In genomic region chr22:25764270-25765015, GRCh38 we compare ENCODE assay signal across 1 cellular context.
TF ChIP-seq lines count a peak whose summit lies in the region.

No MANE protein-coding gene starts in this region.

TF ChIP-seq in K562, 482 proteins besides CTCF, POLR2A, EP300 and RAD21 (continued from another document):
- TF ChIP-seq, protein P1, sequence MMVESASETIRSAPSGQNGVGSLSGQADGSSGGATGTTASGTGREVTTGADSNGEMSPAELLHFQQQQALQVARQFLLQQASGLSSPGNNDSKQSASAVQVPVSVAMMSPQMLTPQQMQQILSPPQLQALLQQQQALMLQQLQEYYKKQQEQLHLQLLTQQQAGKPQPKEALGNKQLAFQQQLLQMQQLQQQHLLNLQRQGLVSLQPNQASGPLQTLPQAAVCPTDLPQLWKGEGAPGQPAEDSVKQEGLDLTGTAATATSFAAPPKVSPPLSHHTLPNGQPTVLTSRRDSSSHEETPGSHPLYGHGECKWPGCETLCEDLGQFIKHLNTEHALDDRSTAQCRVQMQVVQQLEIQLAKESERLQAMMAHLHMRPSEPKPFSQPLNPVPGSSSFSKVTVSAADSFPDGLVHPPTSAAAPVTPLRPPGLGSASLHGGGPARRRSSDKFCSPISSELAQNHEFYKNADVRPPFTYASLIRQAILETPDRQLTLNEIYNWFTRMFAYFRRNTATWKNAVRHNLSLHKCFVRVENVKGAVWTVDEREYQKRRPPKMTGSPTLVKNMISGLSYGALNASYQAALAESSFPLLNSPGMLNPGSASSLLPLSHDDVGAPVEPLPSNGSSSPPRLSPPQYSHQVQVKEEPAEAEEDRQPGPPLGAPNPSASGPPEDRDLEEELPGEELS (CRISPR knock-in tag; IDR thresholded peaks at IDR 0.05; ENCODE audit: borderline replicate concordance), result no peak
- TF ChIP-seq ESRRA (IDR thresholded peaks at IDR 0.05; ENCODE audit: borderline replicate concordance, low read depth) (peak; percentile 94), OTX1 (CRISPR knock-in tag; IDR thresholded peaks at IDR 0.05) (no peak), SMC3 (conservative IDR thresholded peaks at IDR 0.05; ENCODE audit: insufficient read depth, low read depth, low read length) (0 out of 2 replicates have a peak, but pooled peaks have one; percentile 8), RCOR1 (IDR thresholded peaks at IDR 0.05; ENCODE audit: borderline replicate concordance in 1 of 2, low read depth in 2 of 2, low read length in 2 of 2) (peak in 1 of 2 experiments; percentile 64; a peak in 2 of 4 replicates), RBM25 (IDR thresholded peaks at IDR 0.05; ENCODE audit: low read depth, low read length, severe bottlenecking) (peak; percentile 63)
TF ChIP-seq in K562: peak in this region for 7.
